Comparison of ENCODE assay signal across 1 cellular context in the genomic region with DNA sequence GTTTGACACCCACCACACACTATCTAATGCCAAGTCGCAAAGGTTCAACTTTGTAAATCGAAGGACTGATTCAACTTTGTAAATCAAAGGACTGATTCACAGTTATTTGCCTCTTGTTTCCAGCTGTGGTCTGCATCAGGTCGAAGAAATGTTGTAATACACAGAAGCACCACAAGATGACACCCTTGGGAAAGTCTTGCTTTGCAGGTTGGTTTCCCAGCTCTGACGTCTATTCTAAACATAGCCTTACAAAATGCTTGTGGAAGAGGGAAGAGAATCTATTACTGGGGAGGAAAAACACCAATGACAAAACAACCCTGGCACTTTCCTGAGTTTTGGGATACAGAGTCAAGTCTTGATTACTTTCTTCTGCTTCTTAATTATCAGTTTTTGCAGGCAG.
TF ChIP-seq lines count a peak whose summit lies in the region.

No MANE protein-coding gene starts in this region.

TF ChIP-seq in HEK293, 187 proteins besides CTCF, POLR2A, EP300 and RAD21 (continued from another document):
- TF ChIP-seq, protein P1, sequence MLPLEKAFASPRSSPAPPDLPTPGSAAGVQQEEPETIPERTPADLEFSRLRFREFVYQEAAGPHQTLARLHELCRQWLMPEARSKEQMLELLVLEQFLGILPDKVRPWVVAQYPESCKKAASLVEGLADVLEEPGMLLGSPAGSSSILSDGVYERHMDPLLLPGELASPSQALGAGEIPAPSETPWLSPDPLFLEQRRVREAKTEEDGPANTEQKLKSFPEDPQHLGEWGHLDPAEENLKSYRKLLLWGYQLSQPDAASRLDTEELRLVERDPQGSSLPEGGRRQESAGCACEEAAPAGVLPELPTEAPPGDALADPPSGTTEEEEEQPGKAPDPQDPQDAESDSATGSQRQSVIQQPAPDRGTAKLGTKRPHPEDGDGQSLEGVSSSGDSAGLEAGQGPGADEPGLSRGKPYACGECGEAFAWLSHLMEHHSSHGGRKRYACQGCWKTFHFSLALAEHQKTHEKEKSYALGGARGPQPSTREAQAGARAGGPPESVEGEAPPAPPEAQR (tag by site-specific recombination; IDR thresholded peaks at IDR 0.05), result no peak
- no peak for TF ChIP-seq ZNF157 (tag by site-specific recombination; IDR thresholded peaks at IDR 0.05)
- peak; percentile 92 for TF ChIP-seq ZNF654 (tag by site-specific recombination; IDR thresholded peaks at IDR 0.05; ENCODE audit: low read depth)
- TF ChIP-seq ZNF629 (tag by site-specific recombination; IDR thresholded peaks at IDR 0.05), result peak; percentile 59; the same call in 1 of the 2 replicates
- no peak for TF ChIP-seq ZNF239 (tag by site-specific recombination; IDR thresholded peaks at IDR 0.05)
- peak; percentile 36; the same call in 1 of the 2 replicates for TF ChIP-seq IKZF3 (tag by site-specific recombination; IDR thresholded peaks at IDR 0.05)
- TF ChIP-seq SETDB1 (IDR thresholded peaks at IDR 0.05; ENCODE audit: insufficient read length, low read length), result no peak
- TF ChIP-seq ZBTB21 (tag by site-specific recombination; IDR thresholded peaks at IDR 0.05), result peak; percentile 42; the same call in 1 of the 2 replicates
- TF ChIP-seq, protein P2, sequence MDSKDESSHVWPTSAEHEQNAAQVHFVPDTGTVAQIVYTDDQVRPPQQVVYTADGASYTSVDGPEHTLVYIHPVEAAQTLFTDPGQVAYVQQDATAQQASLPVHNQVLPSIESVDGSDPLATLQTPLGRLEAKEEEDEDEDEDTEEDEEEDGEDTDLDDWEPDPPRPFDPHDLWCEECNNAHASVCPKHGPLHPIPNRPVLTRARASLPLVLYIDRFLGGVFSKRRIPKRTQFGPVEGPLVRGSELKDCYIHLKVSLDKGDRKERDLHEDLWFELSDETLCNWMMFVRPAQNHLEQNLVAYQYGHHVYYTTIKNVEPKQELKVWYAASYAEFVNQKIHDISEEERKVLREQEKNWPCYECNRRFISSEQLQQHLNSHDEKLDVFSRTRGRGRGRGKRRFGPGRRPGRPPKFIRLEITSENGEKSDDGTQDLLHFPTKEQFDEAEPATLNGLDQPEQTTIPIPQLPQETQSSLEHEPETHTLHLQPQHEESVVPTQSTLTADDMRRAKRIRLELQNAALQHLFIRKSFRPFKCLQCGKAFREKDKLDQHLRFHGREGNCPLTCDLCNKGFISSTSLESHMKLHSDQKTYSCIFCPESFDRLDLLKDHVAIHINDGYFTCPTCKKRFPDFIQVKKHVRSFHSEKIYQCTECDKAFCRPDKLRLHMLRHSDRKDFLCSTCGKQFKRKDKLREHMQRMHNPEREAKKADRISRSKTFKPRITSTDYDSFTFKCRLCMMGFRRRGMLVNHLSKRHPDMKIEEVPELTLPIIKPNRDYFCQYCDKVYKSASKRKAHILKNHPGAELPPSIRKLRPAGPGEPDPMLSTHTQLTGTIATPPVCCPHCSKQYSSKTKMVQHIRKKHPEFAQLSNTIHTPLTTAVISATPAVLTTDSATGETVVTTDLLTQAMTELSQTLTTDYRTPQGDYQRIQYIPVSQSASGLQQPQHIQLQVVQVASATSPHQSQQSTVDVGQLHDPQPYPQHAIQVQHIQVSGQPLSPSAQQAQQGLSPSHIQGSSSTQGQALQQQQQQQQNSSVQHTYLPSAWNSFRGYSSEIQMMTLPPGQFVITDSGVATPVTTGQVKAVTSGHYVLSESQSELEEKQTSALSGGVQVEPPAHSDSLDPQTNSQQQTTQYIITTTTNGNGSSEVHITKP (tag by site-specific recombination; IDR thresholded peaks at IDR 0.05), result no peak
- TF ChIP-seq TSHZ1 (tag by site-specific recombination; IDR thresholded peaks at IDR 0.05; ENCODE audit: borderline replicate concordance), result no peak
- TF ChIP-seq ZNF121 (tag by site-specific recombination; IDR thresholded peaks at IDR 0.05), result no peak
- TF ChIP-seq ZNF223 (tag by site-specific recombination; IDR thresholded peaks at IDR 0.05), result no peak
- no peak for TF ChIP-seq KLF7 (tag by site-specific recombination; IDR thresholded peaks at IDR 0.05; ENCODE audit: borderline replicate concordance)
- no peak for TF ChIP-seq ZNF112 (tag by site-specific recombination; IDR thresholded peaks at IDR 0.05)
- TF ChIP-seq ZSCAN16 (tag by site-specific recombination; IDR thresholded peaks at IDR 0.05), result no peak
- no peak for TF ChIP-seq PRDM1 (tag by site-specific recombination; IDR thresholded peaks at IDR 0.05)
- no peak for TF ChIP-seq ZNF521 (tag by site-specific recombination; IDR thresholded peaks at IDR 0.05)
- TF ChIP-seq ZSCAN30 (tag by site-specific recombination; IDR thresholded peaks at IDR 0.05), result peak; percentile 68; the same call in 1 of the 2 replicates
- no peak for TF ChIP-seq ZNF2 (tag by site-specific recombination; IDR thresholded peaks at IDR 0.05)
- TF ChIP-seq ZNF211 (tag by site-specific recombination; IDR thresholded peaks at IDR 0.05; ENCODE audit: low read depth), result no peak
